Comparison of ENCODE assay signal across 1 cellular context in the genomic region with DNA sequence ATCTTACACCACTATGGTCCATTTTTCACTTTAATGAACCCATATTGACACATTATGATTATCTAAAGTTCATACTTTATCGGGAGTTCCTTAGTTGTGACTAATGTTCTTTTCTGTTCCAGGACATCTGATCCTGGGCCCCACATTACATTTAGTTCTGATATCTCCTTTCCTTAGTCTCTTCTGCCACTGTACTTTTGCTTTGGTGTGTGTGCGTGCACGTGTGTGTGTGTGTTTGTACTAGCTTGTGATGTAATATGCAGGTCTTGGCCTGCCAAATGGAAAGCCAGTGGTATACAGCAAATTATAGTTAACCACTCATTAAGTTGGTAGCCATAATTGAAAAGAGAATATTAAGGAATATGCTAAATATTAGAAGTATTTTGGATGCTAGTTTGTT.
TF ChIP-seq lines count a peak whose summit lies in the region.

No MANE protein-coding gene starts in this region.

TF ChIP-seq in HCT116, 20 proteins besides CTCF, POLR2A, EP300 and RAD21:
- TF ChIP-seq, protein P1, sequence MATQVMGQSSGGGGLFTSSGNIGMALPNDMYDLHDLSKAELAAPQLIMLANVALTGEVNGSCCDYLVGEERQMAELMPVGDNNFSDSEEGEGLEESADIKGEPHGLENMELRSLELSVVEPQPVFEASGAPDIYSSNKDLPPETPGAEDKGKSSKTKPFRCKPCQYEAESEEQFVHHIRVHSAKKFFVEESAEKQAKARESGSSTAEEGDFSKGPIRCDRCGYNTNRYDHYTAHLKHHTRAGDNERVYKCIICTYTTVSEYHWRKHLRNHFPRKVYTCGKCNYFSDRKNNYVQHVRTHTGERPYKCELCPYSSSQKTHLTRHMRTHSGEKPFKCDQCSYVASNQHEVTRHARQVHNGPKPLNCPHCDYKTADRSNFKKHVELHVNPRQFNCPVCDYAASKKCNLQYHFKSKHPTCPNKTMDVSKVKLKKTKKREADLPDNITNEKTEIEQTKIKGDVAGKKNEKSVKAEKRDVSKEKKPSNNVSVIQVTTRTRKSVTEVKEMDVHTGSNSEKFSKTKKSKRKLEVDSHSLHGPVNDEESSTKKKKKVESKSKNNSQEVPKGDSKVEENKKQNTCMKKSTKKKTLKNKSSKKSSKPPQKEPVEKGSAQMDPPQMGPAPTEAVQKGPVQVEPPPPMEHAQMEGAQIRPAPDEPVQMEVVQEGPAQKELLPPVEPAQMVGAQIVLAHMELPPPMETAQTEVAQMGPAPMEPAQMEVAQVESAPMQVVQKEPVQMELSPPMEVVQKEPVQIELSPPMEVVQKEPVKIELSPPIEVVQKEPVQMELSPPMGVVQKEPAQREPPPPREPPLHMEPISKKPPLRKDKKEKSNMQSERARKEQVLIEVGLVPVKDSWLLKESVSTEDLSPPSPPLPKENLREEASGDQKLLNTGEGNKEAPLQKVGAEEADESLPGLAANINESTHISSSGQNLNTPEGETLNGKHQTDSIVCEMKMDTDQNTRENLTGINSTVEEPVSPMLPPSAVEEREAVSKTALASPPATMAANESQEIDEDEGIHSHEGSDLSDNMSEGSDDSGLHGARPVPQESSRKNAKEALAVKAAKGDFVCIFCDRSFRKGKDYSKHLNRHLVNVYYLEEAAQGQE (IDR thresholded peaks at IDR 0.05; ENCODE audit: low read depth), result no peak
- TF ChIP-seq FOSL1 (IDR thresholded peaks at IDR 0.05; ENCODE audit: low read depth), result no peak
- no peak for TF ChIP-seq EZH2 (IDR thresholded peaks at IDR 0.05)
- TF ChIP-seq, protein P2, sequence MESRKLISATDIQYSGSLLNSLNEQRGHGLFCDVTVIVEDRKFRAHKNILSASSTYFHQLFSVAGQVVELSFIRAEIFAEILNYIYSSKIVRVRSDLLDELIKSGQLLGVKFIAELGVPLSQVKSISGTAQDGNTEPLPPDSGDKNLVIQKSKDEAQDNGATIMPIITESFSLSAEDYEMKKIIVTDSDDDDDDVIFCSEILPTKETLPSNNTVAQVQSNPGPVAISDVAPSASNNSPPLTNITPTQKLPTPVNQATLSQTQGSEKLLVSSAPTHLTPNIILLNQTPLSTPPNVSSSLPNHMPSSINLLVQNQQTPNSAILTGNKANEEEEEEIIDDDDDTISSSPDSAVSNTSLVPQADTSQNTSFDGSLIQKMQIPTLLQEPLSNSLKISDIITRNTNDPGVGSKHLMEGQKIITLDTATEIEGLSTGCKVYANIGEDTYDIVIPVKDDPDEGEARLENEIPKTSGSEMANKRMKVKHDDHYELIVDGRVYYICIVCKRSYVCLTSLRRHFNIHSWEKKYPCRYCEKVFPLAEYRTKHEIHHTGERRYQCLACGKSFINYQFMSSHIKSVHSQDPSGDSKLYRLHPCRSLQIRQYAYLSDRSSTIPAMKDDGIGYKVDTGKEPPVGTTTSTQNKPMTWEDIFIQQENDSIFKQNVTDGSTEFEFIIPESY (IDR thresholded peaks at IDR 0.05; ENCODE audit: extremely low read depth, insufficient replicate concordance, low read length), result no peak
- no peak for TF ChIP-seq SIN3A (IDR thresholded peaks at IDR 0.05; ENCODE audit: low read depth)
- no peak for TF ChIP-seq CEBPB (IDR thresholded peaks at IDR 0.05; ENCODE audit: low read depth)
- TF ChIP-seq CBX3 (IDR thresholded peaks at IDR 0.05; ENCODE audit: low read depth), result no peak
- no peak for TF ChIP-seq ELF1 (IDR thresholded peaks at IDR 0.05; ENCODE audit: borderline replicate concordance, low read depth)
- no peak for TF ChIP-seq ZFX (IDR thresholded peaks at IDR 0.05)
- TF ChIP-seq YY1 (IDR thresholded peaks at IDR 0.05; ENCODE audit: extremely low read depth, insufficient replicate concordance, low read depth, low read length), result no peak
- no peak for TF ChIP-seq SRF (IDR thresholded peaks at IDR 0.05; ENCODE audit: low read depth)
- no peak for TF ChIP-seq SP1 (IDR thresholded peaks at IDR 0.05; ENCODE audit: low read depth)
- TF ChIP-seq ZNF274 (IDR thresholded peaks at IDR 0.05; ENCODE audit: low read depth, low read length), result no peak
- TF ChIP-seq, protein P3, sequence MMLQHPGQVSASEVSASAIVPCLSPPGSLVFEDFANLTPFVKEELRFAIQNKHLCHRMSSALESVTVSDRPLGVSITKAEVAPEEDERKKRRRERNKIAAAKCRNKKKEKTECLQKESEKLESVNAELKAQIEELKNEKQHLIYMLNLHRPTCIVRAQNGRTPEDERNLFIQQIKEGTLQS (IDR thresholded peaks at IDR 0.05), result no peak
- no peak for TF ChIP-seq JUND (IDR thresholded peaks at IDR 0.05)
- TF ChIP-seq EZH2phosphoT487 (IDR thresholded peaks at IDR 0.05; ENCODE audit: borderline replicate concordance), result no peak
- no peak for TF ChIP-seq TCF7L2 (IDR thresholded peaks at IDR 0.05; ENCODE audit: borderline replicate concordance, extremely low read depth, insufficient read depth, insufficient read length)
- TF ChIP-seq POLR2AphosphoS5 (IDR thresholded peaks at IDR 0.05; ENCODE audit: low read depth, low read length), result no peak
- TF ChIP-seq, protein P4, sequence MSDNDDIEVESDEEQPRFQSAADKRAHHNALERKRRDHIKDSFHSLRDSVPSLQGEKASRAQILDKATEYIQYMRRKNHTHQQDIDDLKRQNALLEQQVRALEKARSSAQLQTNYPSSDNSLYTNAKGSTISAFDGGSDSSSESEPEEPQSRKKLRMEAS (IDR thresholded peaks at IDR 0.05), result no peak
TF ChIP-seq in HCT116: peak in this region for 0.
